2 cellular contexts compared by ENCODE assay signal in the genomic region with DNA sequence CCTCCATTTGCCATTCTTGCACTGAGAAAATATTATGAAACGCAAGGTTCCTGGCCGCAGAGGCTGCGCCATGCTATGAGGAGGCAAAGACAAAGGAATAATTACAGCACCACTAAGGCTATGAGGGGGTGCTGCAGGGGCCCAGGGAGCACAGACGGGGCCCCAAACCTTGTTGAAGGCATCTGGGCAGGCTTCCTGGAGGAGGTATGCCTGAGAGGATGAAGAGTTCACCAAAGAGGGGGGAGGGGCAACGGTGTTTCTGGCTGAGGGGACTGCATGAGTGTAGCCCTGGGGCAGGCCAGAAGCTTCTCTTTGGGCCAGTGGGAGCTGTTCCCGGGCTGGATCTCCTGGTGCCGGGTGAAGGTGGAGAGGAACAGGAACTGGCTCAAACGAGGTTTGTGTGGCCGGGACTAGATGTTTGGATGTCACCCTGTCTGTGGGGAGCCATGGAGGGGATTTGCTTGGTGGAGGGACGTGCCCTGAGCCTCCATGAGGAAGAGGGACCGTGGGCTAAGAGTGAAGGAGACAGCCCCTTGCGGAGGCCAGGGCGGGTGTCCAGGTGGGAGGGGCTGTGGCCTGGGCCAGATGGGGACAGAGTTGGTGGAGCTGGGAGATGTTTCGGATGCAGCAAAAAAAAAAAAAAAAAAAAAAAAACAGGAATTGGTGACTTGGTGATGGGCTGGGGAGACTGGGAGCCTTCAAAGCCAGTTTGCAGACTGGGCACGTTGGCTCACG.
TF ChIP-seq lines count a peak whose summit lies in the region.

No MANE protein-coding gene starts in this region.

TF ChIP-seq in SK-N-SH, 30 proteins besides CTCF, POLR2A, EP300 and RAD21:
- TF ChIP-seq NFIC (IDR thresholded peaks at IDR 0.05; ENCODE audit: borderline replicate concordance) = no peak
- TF ChIP-seq TAF1 (IDR thresholded peaks at IDR 0.05; ENCODE audit: borderline replicate concordance, low read depth, low read length) = no peak
- TF ChIP-seq USF2 (IDR thresholded peaks at IDR 0.05; ENCODE audit: borderline replicate concordance, low read depth, low read length) = no peak
- no peak for TF ChIP-seq MEF2A (IDR thresholded peaks at IDR 0.05; ENCODE audit: borderline replicate concordance, low read depth)
- no peak for TF ChIP-seq USF1 (IDR thresholded peaks at IDR 0.05; ENCODE audit: borderline replicate concordance, low read depth)
- TF ChIP-seq TEAD4 (IDR thresholded peaks at IDR 0.05; ENCODE audit: borderline replicate concordance, insufficient read depth) = no peak
- no peak for TF ChIP-seq FOSL2 (IDR thresholded peaks at IDR 0.05; ENCODE audit: borderline replicate concordance, low read depth)
- TF ChIP-seq NRF1 (IDR thresholded peaks at IDR 0.05; ENCODE audit: low read depth, low read length) = no peak
- TF ChIP-seq, protein P1, sequence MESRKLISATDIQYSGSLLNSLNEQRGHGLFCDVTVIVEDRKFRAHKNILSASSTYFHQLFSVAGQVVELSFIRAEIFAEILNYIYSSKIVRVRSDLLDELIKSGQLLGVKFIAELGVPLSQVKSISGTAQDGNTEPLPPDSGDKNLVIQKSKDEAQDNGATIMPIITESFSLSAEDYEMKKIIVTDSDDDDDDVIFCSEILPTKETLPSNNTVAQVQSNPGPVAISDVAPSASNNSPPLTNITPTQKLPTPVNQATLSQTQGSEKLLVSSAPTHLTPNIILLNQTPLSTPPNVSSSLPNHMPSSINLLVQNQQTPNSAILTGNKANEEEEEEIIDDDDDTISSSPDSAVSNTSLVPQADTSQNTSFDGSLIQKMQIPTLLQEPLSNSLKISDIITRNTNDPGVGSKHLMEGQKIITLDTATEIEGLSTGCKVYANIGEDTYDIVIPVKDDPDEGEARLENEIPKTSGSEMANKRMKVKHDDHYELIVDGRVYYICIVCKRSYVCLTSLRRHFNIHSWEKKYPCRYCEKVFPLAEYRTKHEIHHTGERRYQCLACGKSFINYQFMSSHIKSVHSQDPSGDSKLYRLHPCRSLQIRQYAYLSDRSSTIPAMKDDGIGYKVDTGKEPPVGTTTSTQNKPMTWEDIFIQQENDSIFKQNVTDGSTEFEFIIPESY (IDR thresholded peaks at IDR 0.05; ENCODE audit: borderline replicate concordance, low read depth) = no peak
- TF ChIP-seq RFX5 (IDR thresholded peaks at IDR 0.05; ENCODE audit: low read length) = no peak
- TF ChIP-seq, protein P2, sequence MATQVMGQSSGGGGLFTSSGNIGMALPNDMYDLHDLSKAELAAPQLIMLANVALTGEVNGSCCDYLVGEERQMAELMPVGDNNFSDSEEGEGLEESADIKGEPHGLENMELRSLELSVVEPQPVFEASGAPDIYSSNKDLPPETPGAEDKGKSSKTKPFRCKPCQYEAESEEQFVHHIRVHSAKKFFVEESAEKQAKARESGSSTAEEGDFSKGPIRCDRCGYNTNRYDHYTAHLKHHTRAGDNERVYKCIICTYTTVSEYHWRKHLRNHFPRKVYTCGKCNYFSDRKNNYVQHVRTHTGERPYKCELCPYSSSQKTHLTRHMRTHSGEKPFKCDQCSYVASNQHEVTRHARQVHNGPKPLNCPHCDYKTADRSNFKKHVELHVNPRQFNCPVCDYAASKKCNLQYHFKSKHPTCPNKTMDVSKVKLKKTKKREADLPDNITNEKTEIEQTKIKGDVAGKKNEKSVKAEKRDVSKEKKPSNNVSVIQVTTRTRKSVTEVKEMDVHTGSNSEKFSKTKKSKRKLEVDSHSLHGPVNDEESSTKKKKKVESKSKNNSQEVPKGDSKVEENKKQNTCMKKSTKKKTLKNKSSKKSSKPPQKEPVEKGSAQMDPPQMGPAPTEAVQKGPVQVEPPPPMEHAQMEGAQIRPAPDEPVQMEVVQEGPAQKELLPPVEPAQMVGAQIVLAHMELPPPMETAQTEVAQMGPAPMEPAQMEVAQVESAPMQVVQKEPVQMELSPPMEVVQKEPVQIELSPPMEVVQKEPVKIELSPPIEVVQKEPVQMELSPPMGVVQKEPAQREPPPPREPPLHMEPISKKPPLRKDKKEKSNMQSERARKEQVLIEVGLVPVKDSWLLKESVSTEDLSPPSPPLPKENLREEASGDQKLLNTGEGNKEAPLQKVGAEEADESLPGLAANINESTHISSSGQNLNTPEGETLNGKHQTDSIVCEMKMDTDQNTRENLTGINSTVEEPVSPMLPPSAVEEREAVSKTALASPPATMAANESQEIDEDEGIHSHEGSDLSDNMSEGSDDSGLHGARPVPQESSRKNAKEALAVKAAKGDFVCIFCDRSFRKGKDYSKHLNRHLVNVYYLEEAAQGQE (IDR thresholded peaks at IDR 0.05; ENCODE audit: low read depth, low read length) = no peak
- TF ChIP-seq MAX (IDR thresholded peaks at IDR 0.05; ENCODE audit: low read depth) = no peak

TF ChIP-seq in SK-N-SH treated with all-trans-retinoic acid at 6 μM for 48 hours, 23 proteins besides CTCF, POLR2A, EP300 and RAD21:
- no peak for TF ChIP-seq ISL1 (CRISPR knock-in tag; IDR thresholded peaks at IDR 0.05)
